Comparison of ENCODE assay signal across 23 cellular contexts in the genomic region with DNA sequence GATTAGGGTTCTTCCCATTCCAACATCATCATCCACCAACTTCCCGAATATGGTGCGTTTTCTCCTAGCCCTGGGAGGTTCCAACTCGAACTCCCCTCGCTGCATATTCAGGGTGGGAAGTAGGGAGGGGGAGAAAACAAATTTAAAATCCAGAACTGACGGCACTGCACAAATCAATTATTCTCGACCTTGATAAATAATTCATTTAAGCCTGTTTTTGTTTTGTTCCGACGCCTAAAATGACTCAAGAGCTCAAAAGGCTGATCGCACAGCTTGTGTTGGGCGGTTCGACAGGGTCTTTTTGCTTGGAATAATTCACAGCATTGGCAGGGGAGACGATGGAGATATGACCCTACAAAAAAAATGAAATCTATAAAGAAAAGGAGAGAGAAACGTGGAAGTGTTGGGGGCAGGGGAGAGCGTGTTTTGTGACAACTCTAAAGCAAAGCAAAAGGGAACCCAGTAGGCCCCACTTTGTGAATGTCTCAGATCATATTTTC. TPM values are rescaled to one million over a fixed set of nuclear protein-coding genes. Genes with fewer than 3 reads are reported as not detected.
A peak's percentile ranks its signal among the peaks of the same experiment; 100 is the strongest.
DNase-seq lines count a peak whose midpoint lies in the region; ATAC-seq and TF ChIP-seq lines count a peak whose summit lies in the region.
"Had no signal": no experiment of that assay in that cellular context is flagged by ENCODE, and none has a peak within 500 bp of the region (broad histone marks: within the 10 kb centered on the region; RNA-seq: fewer than 3 reads in every experiment).

No MANE protein-coding gene starts in this region.

- no peak overlapping the region for H3K27ac Mint-ChIP-seq in natural killer cell
- no peak overlapping the region for H3K27ac Mint-ChIP-seq in natural killer cell treated with Interleukin-12 subunit alpha and Interleukin-12 subunit beta and Interleukin-15 and Interleukin-18, amount 100 ng/mL, for 72 hours
- no peak overlapping the region for H3K27ac Mint-ChIP-seq in activated naive CD8-positive, alpha-beta T cell treated with anti-CD3 and anti-CD28 coated beads, Interleukin-2, amount 50 U/mL, for 24 hours
- no peak overlapping the region for H3K27ac Mint-ChIP-seq in HFFc6
- H3K27ac Mint-ChIP-seq: CD14-positive monocyte; dendritic cell treated with granulocyte-macrophage colony-stimulating factor and Interleukin-4, amounts not matched to agents 40 ng/mL and 50 ng/mL, for 4 days; immature natural killer cell had no signal

- no peak overlapping the region for H3K27ac ChIP-seq in iPS-20b (ENCODE audit: low read length)
- H3K27ac ChIP-seq in transverse colon = no peak overlapping the region
- H3K27ac ChIP-seq: adrenal gland, left lung, prostate gland, uterus had no signal

- H3K4me3 ChIP-seq in iPS-20b (ENCODE audit: low read length) (peak overlapping the region; percentile 9; the same call in 1 of the 2 replicates), transverse colon (no peak overlapping the region)
- H3K4me3 ChIP-seq: adrenal gland, left lung, prostate gland, uterus had no signal

- peak overlapping the region; percentile 1 for H3K4me3 Mint-ChIP-seq in natural killer cell
- no peak overlapping the region for H3K4me3 Mint-ChIP-seq in natural killer cell treated with Interleukin-12 subunit alpha and Interleukin-12 subunit beta and Interleukin-15 and Interleukin-18, amount 100 ng/mL, for 72 hours
- peak overlapping the region; percentile 4 for H3K4me3 Mint-ChIP-seq in activated naive CD8-positive, alpha-beta T cell treated with anti-CD3 and anti-CD28 coated beads, Interleukin-2, amount 50 U/mL, for 24 hours
- H3K4me3 Mint-ChIP-seq in HFFc6 = no peak overlapping the region
- H3K4me3 Mint-ChIP-seq: dendritic cell treated with granulocyte-macrophage colony-stimulating factor and Interleukin-4, amounts not matched to agents 40 ng/mL and 50 ng/mL, for 4 days had no signal

- no peaks in the 10 kb centered on the region; the same call in 1 of the 2 replicates for H3K9me3 ChIP-seq in iPS-20b (ENCODE audit: insufficient read depth, low read depth, low read length)
- no peaks in the 10 kb centered on the region for H3K9me3 ChIP-seq in transverse colon
- H3K9me3 ChIP-seq: adrenal gland, left lung, prostate gland, uterus had no signal

- DNase-seq in natural killer cell (no peak), transverse colon (no peak), RKO (ENCODE audit: low spot score) (no peak), HFFc6 (no peak)
- no peak for DNase-seq in natural killer cell treated with Interleukin-12 subunit alpha and Interleukin-12 subunit beta and Interleukin-15 and Interleukin-18, amount 100 ng/mL, for 72 hours (ENCODE audit: low spot score)
- no peak for DNase-seq in activated naive CD8-positive, alpha-beta T cell treated with anti-CD3 and anti-CD28 coated beads, Interleukin-2, amount 50 U/mL, for 24 hours
- DNase-seq: activated CD4-positive, alpha-beta T cell treated with anti-CD3 and anti-CD28 coated beads for 1 hour; activated effector memory CD4-positive, alpha-beta T cell treated with Interleukin-2 at 50 U/mL for 16 hours; adrenal gland; EL; HCEC 1CT; immature natural killer cell; KG1; midbrain; NCI-H69; uterus had no signal

- H3K4me1 Mint-ChIP-seq in natural killer cell = peaks cover 26 to 38% of the 10 kb centered on the region in 2 donors
- H3K4me1 Mint-ChIP-seq in natural killer cell treated with Interleukin-12 subunit alpha and Interleukin-12 subunit beta and Interleukin-15 and Interleukin-18, amount 100 ng/mL, for 72 hours (ENCODE audit: low read depth in 2 of 2) = peaks cover 30 to 32% of the 10 kb centered on the region in 2 donors
- peaks cover 33% of the 10 kb centered on the region for H3K4me1 Mint-ChIP-seq in activated naive CD8-positive, alpha-beta T cell treated with anti-CD3 and anti-CD28 coated beads, Interleukin-2, amount 50 U/mL, for 24 hours
- peaks cover 30% of the 10 kb centered on the region for H3K4me1 Mint-ChIP-seq in HFFc6 (ENCODE audit: low read depth)

- in situ Hi-C loops in transverse colon (cut with MboI; ENCODE audit: low pct_ligation_motif_present in 1 of 4, low pct_unique_long_range_greater_than_20kb in 1 of 4, low sequenced_read_pairs in 3 of 4) = no loop called here

- intact Hi-C loops in natural killer cell (cut with micrococcal nuclease) (loop anchor here (5.0 kb wide), 1 partner anchor 242 kb away; no protein-coding TSS in a partner anchor), transverse colon (cut with DNase I; ENCODE audit: low total_unique reads) (loop anchor here (10.0 kb wide), 1 partner anchor 125 kb away; no protein-coding TSS in a partner anchor)

- H3K9me3 Mint-ChIP-seq in natural killer cell (no peaks in the 10 kb centered on the region), HFFc6 (peaks cover 19% of the 10 kb centered on the region)
- H3K9me3 Mint-ChIP-seq in natural killer cell treated with Interleukin-12 subunit alpha and Interleukin-12 subunit beta and Interleukin-15 and Interleukin-18, amount 100 ng/mL, for 72 hours = no peaks in the 10 kb centered on the region
- H3K9me3 Mint-ChIP-seq in activated naive CD8-positive, alpha-beta T cell treated with anti-CD3 and anti-CD28 coated beads, Interleukin-2, amount 50 U/mL, for 24 hours = peaks cover 19% of the 10 kb centered on the region
- H3K9me3 Mint-ChIP-seq: dendritic cell treated with granulocyte-macrophage colony-stimulating factor and Interleukin-4, amounts not matched to agents 40 ng/mL and 50 ng/mL, for 4 days had no signal

- TF ChIP-seq CTCF in natural killer cell (IDR thresholded peaks at IDR 0.05) (no peak), transverse colon (IDR thresholded peaks at IDR 0.05) (no peak), HFFc6 (IDR thresholded peaks at IDR 0.05) (no peak)

- H3K9ac ChIP-seq in iPS-20b (ENCODE audit: low read depth, low read length) = no peak overlapping the region

- H3K36me3 Mint-ChIP-seq in natural killer cell (peaks cover 6% of the 10 kb centered on the region), HFFc6 (ENCODE audit: low read depth) (peaks cover 12% of the 10 kb centered on the region; the same call in 1 of the 2 replicates)
- peaks cover 5% of the 10 kb centered on the region for H3K36me3 Mint-ChIP-seq in natural killer cell treated with Interleukin-12 subunit alpha and Interleukin-12 subunit beta and Interleukin-15 and Interleukin-18, amount 100 ng/mL, for 72 hours
- H3K36me3 Mint-ChIP-seq in activated naive CD8-positive, alpha-beta T cell treated with anti-CD3 and anti-CD28 coated beads, Interleukin-2, amount 50 U/mL, for 24 hours (ENCODE audit: low read depth) = peaks cover 23% of the 10 kb centered on the region

- TF ChIP-seq POLR2A in transverse colon (IDR thresholded peaks at IDR 0.05) = no peak

- H3K27me3 ChIP-seq in iPS-20b (ENCODE audit: insufficient read depth, low read length) (peaks cover 100% of the 10 kb centered on the region), transverse colon (peaks cover 100% of the 10 kb centered on the region)

- H3K4me1 ChIP-seq in iPS-20b (ENCODE audit: insufficient read depth, low read length) (peaks cover 15% of the 10 kb centered on the region; the same call in 1 of the 2 replicates), transverse colon (peaks cover 5 to 42% (median 32%) of the 10 kb centered on the region in 4 donors)
- H3K4me1 ChIP-seq: prostate gland had no signal

- H3K36me3 ChIP-seq in iPS-20b (ENCODE audit: insufficient read depth, low read depth, low read length) (no peaks in the 10 kb centered on the region), transverse colon (no peaks in the 10 kb centered on the region)
- H3K36me3 ChIP-seq: adrenal gland, left lung, prostate gland, uterus had no signal

- H3K27me3 Mint-ChIP-seq in natural killer cell (ENCODE audit: low read depth in 2 of 2) (peaks cover 80 to 92% of the 10 kb centered on the region in 2 donors), HFFc6 (ENCODE audit: insufficient read depth) (peaks cover 71% of the 10 kb centered on the region)
- H3K27me3 Mint-ChIP-seq in natural killer cell treated with Interleukin-12 subunit alpha and Interleukin-12 subunit beta and Interleukin-15 and Interleukin-18, amount 100 ng/mL, for 72 hours = peaks cover 66 to 90% of the 10 kb centered on the region in 2 donors
- peaks cover 86% of the 10 kb centered on the region for H3K27me3 Mint-ChIP-seq in activated naive CD8-positive, alpha-beta T cell treated with anti-CD3 and anti-CD28 coated beads, Interleukin-2, amount 50 U/mL, for 24 hours

- WGBS in transverse colon (ENCODE audit: low coverage in 1 of 2), 2 donors = 15 to 24% methylated on average over 13 to 14 of the region's 14 CpGs

- TF ChIP-seq EP300 in transverse colon (IDR thresholded peaks at IDR 0.05; ENCODE audit: low read depth) = no peak

- ATAC-seq in natural killer cell (no peak), HG02981 (IDR thresholded peaks at IDR 0.05; ENCODE audit: unreplicated experiment) (no peak)
- ATAC-seq in natural killer cell treated with Interleukin-12 subunit alpha and Interleukin-12 subunit beta and Interleukin-15 and Interleukin-18, amount 100 ng/mL, for 72 hours = no peak
- no peak for ATAC-seq in activated naive CD8-positive, alpha-beta T cell treated with anti-CD3 and anti-CD28 coated beads, Interleukin-2, amount 50 U/mL, for 24 hours
- ATAC-seq: left lung had no signal

RNA-seq across cellular contexts. Expression of a gene that starts 3.1 kb away (rescaled TPM):
- total RNA-seq in natural killer cell (not detected), transverse colon (not detected)
- not detected for total RNA-seq in natural killer cell treated with Interleukin-12 subunit alpha and Interleukin-12 subunit beta and Interleukin-15 and Interleukin-18, amount 100 ng/mL, for 72 hours
- total RNA-seq in HFFc6 (2021; fragmentation: NEBNext Ultra II Directional; extraction: Animal tissue kit (Norgen Biotek cat#: 25700)) = not detected
- total RNA-seq: adrenal gland, bronchial epithelial cell, left lung, uterus had no signal

Comparison
In these comparisons a context has a peak if more than half of its experiments do, and no peak if none do; other contexts are left out.
1. H3K4me3 Mint-ChIP-seq: peak in natural killer cell (single experiment) and activated naive CD8-positive, alpha-beta T cell treated with anti-CD3 and anti-CD28 coated beads, Interleukin-2, amount 50 U/mL, for 24 hours (single experiment); none in natural killer cell treated with Interleukin-12 subunit alpha and Interleukin-12 subunit beta and Interleukin-15 and Interleukin-18, amount 100 ng/mL, for 72 hours (single experiment) and HFFc6 (single experiment).